In genomic region chrX:106769288-106769687, GRCh38 we compare ENCODE assay signal across 1 cellular context. TPM values are rescaled to one million over a fixed set of nuclear protein-coding genes. Genes with fewer than 3 reads are reported as not detected.
"Had no signal": no experiment of that assay in that cellular context is flagged by ENCODE, and none has a peak within 500 bp of the region (broad histone marks: within the 10 kb centered on the region; RNA-seq: fewer than 3 reads in every experiment).

No MANE protein-coding gene starts in this region.

RNA-seq across cellular contexts. Expression of gene RNF128, which starts 42.8 kb away (rescaled TPM):
- total RNA-seq: thoracic aorta had no signal
